Comparison of ENCODE assay signal across 25 cellular contexts in the genomic region with DNA sequence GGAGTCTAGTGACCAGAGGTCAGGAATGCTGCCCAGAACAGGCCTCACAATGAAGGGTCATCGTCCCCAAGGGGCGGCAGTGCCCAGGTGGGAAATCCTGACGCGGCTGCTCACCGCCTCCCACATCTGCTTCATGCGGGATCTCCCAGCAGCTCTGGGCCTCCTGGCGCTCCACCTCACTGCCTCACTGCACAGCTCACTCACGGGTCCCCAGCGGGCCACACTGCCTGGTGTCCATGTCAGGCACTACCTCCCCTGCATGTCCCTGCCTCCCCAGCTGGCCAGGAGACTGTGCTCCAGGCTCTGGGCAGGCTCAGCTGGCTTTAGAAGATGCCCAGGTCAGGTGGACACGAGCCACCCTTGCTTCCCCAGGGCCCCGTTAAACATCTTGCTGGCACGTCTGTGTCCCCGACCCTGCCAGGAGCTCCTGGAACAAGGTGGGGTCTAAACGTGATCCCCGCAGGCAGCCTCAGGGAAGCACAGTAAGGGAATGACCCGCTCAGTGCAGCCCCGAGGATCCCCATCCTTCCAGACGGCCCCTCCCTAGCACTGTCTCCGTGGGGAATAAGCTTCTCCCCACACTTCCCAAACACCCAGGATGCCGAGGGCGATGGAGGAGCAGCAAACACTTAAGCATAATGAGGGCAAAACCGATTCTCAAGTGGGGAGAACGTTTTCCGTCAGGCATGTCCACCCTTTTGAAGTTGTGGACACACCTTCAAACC.
"Had no signal": no experiment of that assay in that cellular context is flagged by ENCODE, and none has a peak within 500 bp of the region (broad histone marks: within the 10 kb centered on the region; RNA-seq: fewer than 3 reads in every experiment).

No MANE protein-coding gene starts in this region.

- H3K4me1 ChIP-seq: left ventricle myocardium inferior had no signal

- H3K9me3 ChIP-seq: colonic mucosa, left ventricle myocardium inferior, transverse colon had no signal

- H3K27ac Mint-ChIP-seq: activated naive CD8-positive, alpha-beta T cell treated with anti-CD3 and anti-CD28 coated beads for 36 hours; activated T-cell treated with anti-CD3 and anti-CD28 coated beads, Interleukin-2, amount 50 U/mL, for 24 hours; activated T-helper 2 cell treated with anti-CD3 and anti-CD28 coated beads, Interferon-gamma antibody, Interleukin-2, Interleukin-4, amounts not matched to agents 10 μg/mL and 5 μg/mL and 100 μg/mL, durations not matched to agents 14 hours and 24 hours and 36 hours; effector memory CD8-positive, alpha-beta T cell; natural killer cell treated with Interleukin-12 subunit alpha and Interleukin-12 subunit beta and Interleukin-15 and Interleukin-18, amount 100 ng/mL, for 72 hours; stimulated activated effector memory CD8-positive, alpha-beta T cell treated with anti-CD3 and anti-CD28 coated beads, Interleukin-12 subunit alpha, Interleukin-12 subunit beta, amount 100 ng/mL, for 72 hours; stimulated activated naive CD8-positive, alpha-beta T cell treated with anti-CD3 and anti-CD28 coated beads, Interleukin-15, amount 100 ng/mL, for 72 hours had no signal

- H3K36me3 Mint-ChIP-seq: activated naive CD8-positive, alpha-beta T cell treated with anti-CD3 and anti-CD28 coated beads for 36 hours; stimulated activated effector memory CD8-positive, alpha-beta T cell treated with anti-CD3 and anti-CD28 coated beads, Interleukin-12 subunit alpha, Interleukin-12 subunit beta, amount 100 ng/mL, for 72 hours had no signal

- H3K36me3 ChIP-seq: colonic mucosa, left ventricle myocardium inferior, transverse colon had no signal

- ATAC-seq: effector memory CD8-positive, alpha-beta T cell; esophagus mucosa; natural killer cell treated with Interleukin-12 subunit alpha and Interleukin-12 subunit beta and Interleukin-15 and Interleukin-18, amount 100 ng/mL, for 72 hours; sciatic nerve; stimulated activated effector memory CD8-positive, alpha-beta T cell treated with anti-CD3 and anti-CD28 coated beads, Interleukin-12 subunit alpha, Interleukin-12 subunit beta, amount 100 ng/mL, for 72 hours; stimulated activated naive CD8-positive, alpha-beta T cell treated with anti-CD3 and anti-CD28 coated beads, Interleukin-15, amount 100 ng/mL, for 72 hours had no signal

- H3K27ac ChIP-seq: colonic mucosa, dorsolateral prefrontal cortex, left ventricle myocardium inferior, transverse colon had no signal

- DNase-seq: activated CD8-positive, alpha-beta memory T cell treated with anti-CD3 and anti-CD28 coated beads for 24 hours; activated CD8-positive, alpha-beta memory T cell treated with anti-CD3 and anti-CD28 coated beads, Interleukin-2, amount 50 U/mL, for 4 hours; activated naive CD4-positive, alpha-beta T cell treated with Interleukin-2 at 50 U/mL for 16 hours; activated naive CD8-positive, alpha-beta T cell treated with anti-CD3 and anti-CD28 coated beads for 36 hours; activated T-cell treated with anti-CD3 and anti-CD28 coated beads, Interleukin-2, amount 50 U/mL, for 24 hours; amniotic stem cell; dorsolateral prefrontal cortex; effector memory CD8-positive, alpha-beta T cell; foreskin melanocyte; kidney; left ventricle myocardium inferior; occipital lobe; small intestine; stimulated activated CD4-positive, alpha-beta T cell treated with anti-CD3 and anti-CD28 coated beads, Interleukin-2, amount 100 ng/mL, for 24 hours; stimulated activated naive CD8-positive, alpha-beta T cell treated with anti-CD3 and anti-CD28 coated beads, Interleukin-15, amount 100 ng/mL, for 72 hours; T-helper 1 cell had no signal

- FAIRE-seq: bronchial epithelial cell, endothelial cell of umbilical vein, kidney, small intestine had no signal

- H3K27me3 Mint-ChIP-seq: activated naive CD8-positive, alpha-beta T cell treated with anti-CD3 and anti-CD28 coated beads for 36 hours; activated T-cell treated with anti-CD3 and anti-CD28 coated beads, Interleukin-2, amount 50 U/mL, for 24 hours; effector memory CD8-positive, alpha-beta T cell; natural killer cell treated with Interleukin-12 subunit alpha and Interleukin-12 subunit beta and Interleukin-15 and Interleukin-18, amount 100 ng/mL, for 72 hours; stimulated activated naive CD8-positive, alpha-beta T cell treated with anti-CD3 and anti-CD28 coated beads, Interleukin-15, amount 100 ng/mL, for 72 hours had no signal

- H3K27me3 ChIP-seq: colonic mucosa, transverse colon had no signal

- H3K9me3 Mint-ChIP-seq: activated T-cell treated with anti-CD3 and anti-CD28 coated beads, Interleukin-2, amount 50 U/mL, for 24 hours; effector memory CD8-positive, alpha-beta T cell; natural killer cell treated with Interleukin-12 subunit alpha and Interleukin-12 subunit beta and Interleukin-15 and Interleukin-18, amount 100 ng/mL, for 72 hours had no signal

- H3K4me3 ChIP-seq: colonic mucosa, dorsolateral prefrontal cortex, left ventricle myocardium inferior, transverse colon had no signal

- H3K4me3 Mint-ChIP-seq: activated naive CD8-positive, alpha-beta T cell treated with anti-CD3 and anti-CD28 coated beads for 36 hours; activated T-cell treated with anti-CD3 and anti-CD28 coated beads, Interleukin-2, amount 50 U/mL, for 24 hours; effector memory CD8-positive, alpha-beta T cell; natural killer cell treated with Interleukin-12 subunit alpha and Interleukin-12 subunit beta and Interleukin-15 and Interleukin-18, amount 100 ng/mL, for 72 hours; stimulated activated effector memory CD8-positive, alpha-beta T cell treated with anti-CD3 and anti-CD28 coated beads, Interleukin-12 subunit alpha, Interleukin-12 subunit beta, amount 100 ng/mL, for 72 hours; stimulated activated naive CD8-positive, alpha-beta T cell treated with anti-CD3 and anti-CD28 coated beads, Interleukin-15, amount 100 ng/mL, for 72 hours had no signal
